ENCODE assay signal across 7 cellular contexts in the genomic region with DNA sequence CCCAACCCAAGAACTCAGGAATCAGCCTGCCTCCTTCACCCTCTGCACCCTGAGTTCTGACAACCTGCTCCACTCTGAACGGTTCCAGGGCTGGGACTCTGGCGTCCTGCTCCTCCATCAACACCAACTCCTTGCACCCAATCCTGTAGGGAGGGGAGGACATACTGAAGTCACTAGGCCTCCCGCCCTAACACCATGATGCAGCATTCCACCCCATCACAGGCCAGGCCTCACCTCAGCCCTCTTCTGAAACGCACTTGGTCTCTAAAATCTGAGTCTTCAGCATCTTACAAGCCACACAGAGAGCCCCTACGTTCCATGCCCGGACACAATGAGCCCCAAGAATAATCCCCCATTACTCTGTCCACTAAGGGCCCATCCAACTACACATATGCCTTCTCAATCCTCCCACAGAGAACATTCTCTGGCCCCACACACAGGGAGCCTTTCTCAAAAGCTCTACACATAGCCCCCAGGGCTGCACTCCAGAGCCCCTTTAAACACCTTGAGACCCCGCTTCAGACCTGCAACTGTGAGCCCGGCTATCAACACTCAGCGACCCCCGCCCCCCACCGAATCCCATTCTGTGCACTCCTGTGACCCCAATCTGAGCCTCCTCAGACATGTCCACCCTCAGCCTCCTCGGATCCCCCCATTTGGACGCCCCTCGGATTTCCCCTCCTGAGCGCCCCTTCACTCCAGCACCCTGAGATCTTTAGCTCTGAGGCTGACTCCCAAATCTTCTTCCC. TPM values are rescaled to one million over a fixed set of nuclear protein-coding genes. Genes with fewer than 3 reads are reported as not detected.
DNase-seq lines count a peak whose midpoint lies in the region; ATAC-seq lines count a peak whose summit lies in the region.

No MANE protein-coding gene starts in this region.

- peak overlapping the region; percentile 63 for H3K9ac ChIP-seq in iPS-18a (ENCODE audit: low read length)
- H3K9ac ChIP-seq in stomach smooth muscle (ENCODE audit: low read length in 2 of 2) = peak overlapping the region; percentile 80 to 95

- H3K36me3 Mint-ChIP-seq in activated T-cell treated with anti-CD3 and anti-CD28 coated beads, Interleukin-2, amount 50 U/mL, for 72 hours (ENCODE audit: insufficient read depth in 2 of 2) = peaks cover 4 to 6% of the 10 kb centered on the region in 2 donors

- H3K36me3 ChIP-seq in iPS-18a (ENCODE audit: control insufficient read depth, low read depth, low read length) (peaks cover 4% of the 10 kb centered on the region), stomach smooth muscle (ENCODE audit: control insufficient read depth in 2 of 2, insufficient read depth in 2 of 2, low read length in 2 of 2) (peaks cover 18% of the 10 kb centered on the region in 2 donors)

- peak overlapping the region; percentile 95 for H3K27ac Mint-ChIP-seq in activated T-cell treated with anti-CD3 and anti-CD28 coated beads, Interleukin-2, amount 50 U/mL, for 72 hours

- no peaks in the 10 kb centered on the region for H3K27me3 Mint-ChIP-seq in activated T-cell treated with anti-CD3 and anti-CD28 coated beads, Interleukin-2, amount 50 U/mL, for 72 hours (ENCODE audit: low read depth)

- peak; percentile 8 for ATAC-seq in HG03066 (IDR thresholded peaks at IDR 0.05; ENCODE audit: low read depth, unreplicated experiment)
- peak in 1 of 2 donors; percentile 3 for ATAC-seq in activated T-cell treated with anti-CD3 and anti-CD28 coated beads, Interleukin-2, amount 50 U/mL, for 72 hours (replicated peaks in 1 of 2)
- no peak for ATAC-seq in HG03565 (IDR thresholded peaks at IDR 0.05; ENCODE audit: unreplicated experiment)
- no peak for ATAC-seq in left lobe of liver

- H3K9me3 ChIP-seq in iPS-18a (ENCODE audit: control insufficient read depth, low read depth, low read length) (no peaks in the 10 kb centered on the region), stomach smooth muscle (ENCODE audit: control insufficient read depth in 2 of 2, low read length in 2 of 2) (no peaks in the 10 kb centered on the region)

- peak overlapping the region; percentile 95 to 99 for H3K4me3 Mint-ChIP-seq in activated T-cell treated with anti-CD3 and anti-CD28 coated beads, Interleukin-2, amount 50 U/mL, for 72 hours

- peak overlapping the region; percentile 76 for H3K4me3 ChIP-seq in iPS-18a (ENCODE audit: low read length)
- H3K4me3 ChIP-seq in stomach smooth muscle (ENCODE audit: low read length in 2 of 2) = peak overlapping the region; percentile 85 to 88

- H3K27me3 ChIP-seq in iPS-18a (ENCODE audit: control insufficient read depth, insufficient read depth, low read length) (no peaks in the 10 kb centered on the region), stomach smooth muscle (ENCODE audit: control insufficient read depth in 1 of 2, insufficient read depth in 2 of 2, low read length in 2 of 2) (no peaks in the 10 kb centered on the region)

- peak in 1 of 2 donors; percentile 10 for DNase-seq in activated T-cell treated with anti-CD3 and anti-CD28 coated beads, Interleukin-2, amount 50 U/mL, for 72 hours
- DNase-seq in left lobe of liver (ENCODE audit: low spot score) = no peak
- DNase-seq in stimulated activated CD4-positive, alpha-beta T cell treated with anti-CD3 and anti-CD28 coated beads, Interleukin-15, amount 100 ng/mL, for 24 hours = no peak

- peaks cover 52% of the 10 kb centered on the region for H3K4me1 Mint-ChIP-seq in activated T-cell treated with anti-CD3 and anti-CD28 coated beads, Interleukin-2, amount 50 U/mL, for 72 hours (ENCODE audit: low read depth)

- H3K27ac ChIP-seq in iPS-18a (ENCODE audit: low read length) (no peak overlapping the region), stomach smooth muscle (ENCODE audit: low read length) (peak overlapping the region; percentile 83)

- H3K4me1 ChIP-seq in iPS-18a (ENCODE audit: control insufficient read depth, low read depth, low read length) (peaks cover 5% of the 10 kb centered on the region), stomach smooth muscle (ENCODE audit: control insufficient read depth, insufficient read depth, low read length) (peaks cover 26% of the 10 kb centered on the region)

- H3K9me3 Mint-ChIP-seq in activated T-cell treated with anti-CD3 and anti-CD28 coated beads, Interleukin-2, amount 50 U/mL, for 72 hours = no peaks in the 10 kb centered on the region

RNA-seq across cellular contexts. Expression of a gene that starts 0.6 kb away (rescaled TPM):
- total RNA-seq in activated T-cell treated with anti-CD3 and anti-CD28 coated beads, Interleukin-2, amount 50 U/mL, for 72 hours = 10 to 100 TPM; 46.8 to 55.9 TPM
- total RNA-seq in left lobe of liver = 10.3 TPM

RNA-seq across cellular contexts. Expression of a gene that starts 4.8 kb away (rescaled TPM):
- 1 to 10 TPM; 3.3 to 4.8 TPM for total RNA-seq in activated T-cell treated with anti-CD3 and anti-CD28 coated beads, Interleukin-2, amount 50 U/mL, for 72 hours
- total RNA-seq in left lobe of liver = 6.5 TPM

RNA-seq across cellular contexts. Expression of a gene that starts 18.5 kb away (rescaled TPM):
- total RNA-seq in activated T-cell treated with anti-CD3 and anti-CD28 coated beads, Interleukin-2, amount 50 U/mL, for 72 hours = 10 to 100 TPM; 24.0 to 24.2 TPM
- 13.9 TPM for total RNA-seq in left lobe of liver

RNA-seq across cellular contexts. Expression of a gene that starts 19.2 kb away (rescaled TPM):
- total RNA-seq in activated T-cell treated with anti-CD3 and anti-CD28 coated beads, Interleukin-2, amount 50 U/mL, for 72 hours = 1 to 10 TPM; 1.0 to 2.7 TPM
- total RNA-seq in left lobe of liver = 1.3 TPM

RNA-seq across cellular contexts. Expression of a gene that starts 40.6 kb away (rescaled TPM):
- total RNA-seq in activated T-cell treated with anti-CD3 and anti-CD28 coated beads, Interleukin-2, amount 50 U/mL, for 72 hours = 1 to 10 TPM; 1.1 to 1.3 TPM
- 2.2 TPM for total RNA-seq in left lobe of liver
